8 cellular contexts compared by ENCODE assay signal in genomic region chr20:32585011-32585518, GRCh38. TPM values are rescaled to one million over a fixed set of nuclear protein-coding genes. Genes with fewer than 3 reads are reported as not detected.
A peak's percentile ranks its signal among the peaks of the same experiment; 100 is the strongest.
DNase-seq lines count a peak whose midpoint lies in the region; ATAC-seq, FAIRE-seq and TF ChIP-seq lines count a peak whose summit lies in the region.

NOL4L (minus strand) TSS chr20:32585333; CDS start chr20:32584890, 443 bp downstream.

- peak within 1 kb of the TSS; percentile 84 for H2AFZ ChIP-seq in mammary epithelial cell (ENCODE audit: low read depth, low read length)

- intact Hi-C loops in mammary epithelial cell (cut with micrococcal nuclease) = no loop called here
- intact Hi-C loops in spleen (cut with DNase I; ENCODE audit: low total_unique reads) = loop anchor here (10.0 kb wide), 1 partner anchor 50 kb away; no protein-coding TSS in a partner anchor

- peaks cover 25% of the 10 kb centered on the region for H3K4me1 Mint-ChIP-seq in T-helper 2 cell treated with Interferon-gamma antibody and Interleukin-4, amounts not matched to agents 5 μg/mL and 100 μg/mL, for 36 hours (ENCODE audit: low read depth)

- no peaks in the 10 kb centered on the region for H3K36me3 Mint-ChIP-seq in T-helper 2 cell treated with Interferon-gamma antibody and Interleukin-4, amounts not matched to agents 5 μg/mL and 100 μg/mL, for 36 hours (ENCODE audit: low read depth)

- H3K9ac ChIP-seq in mammary epithelial cell (ENCODE audit: insufficient read depth, low read length) = no peak within 1 kb of the TSS

- peak within 1 kb of the TSS; percentile 54 to 73 (median 55) for H3K4me3 ChIP-seq in mammary epithelial cell (replicated peaks in 1 of 3; ENCODE audit: insufficient read depth in 1 of 3, low read depth in 2 of 3, low read length in 3 of 3)
- peak within 1 kb of the TSS; percentile 69 to 94 (median 80) for H3K4me3 ChIP-seq in spleen

- no peak for TF ChIP-seq POLR2A in spleen (IDR thresholded peaks at IDR 0.05)

- H3K4me3 Mint-ChIP-seq in T-helper 2 cell treated with Interferon-gamma antibody and Interleukin-4, amounts not matched to agents 5 μg/mL and 100 μg/mL, for 36 hours = peak within 1 kb of the TSS; percentile 80

- peak; percentile 72 for FAIRE-seq in HTR-8/SVneo (lab: Jason Lieb, UNC)

- no CpG with 5 or more reads among the region's 72 CpGs for WGBS in mammary epithelial cell (ENCODE audit: low coverage, missing lambda C conversion rate)
- 0% methylated on average over 16 to 71 of the region's 72 CpGs for WGBS in spleen, 5 donors

- H3K27ac ChIP-seq in mammary epithelial cell (ENCODE audit: insufficient read depth, low read depth, low read length) (no peak within 1 kb of the TSS), spleen (peak within 1 kb of the TSS; percentile 57 to 89 (median 78))

- no TSS peak for BruUV-seq in mammary epithelial cell (replicated peaks; lab: Mats Ljungman, UMichigan)

- peak; percentile 20 for DNase-seq in CD1c-positive myeloid dendritic cell (ENCODE audit: extremely low spot score)
- no peak for DNase-seq in HTR-8/SVneo (ENCODE audit: insufficient read length, low spot score)
- DNase-seq in T-helper 2 cell treated with Interferon-gamma antibody and Interleukin-4, amounts not matched to agents 5 μg/mL and 100 μg/mL, for 36 hours (ENCODE audit: low spot score) = peak; percentile 38
- peak; percentile 33 for DNase-seq in mammary epithelial cell
- peak; percentile 48 for DNase-seq in iPS-NIHi7 (ENCODE audit: extremely low spot score)
- DNase-seq in spleen = peak; percentile 85

- peak within 1 kb of the TSS; percentile 76 for H3K27ac Mint-ChIP-seq in T-helper 2 cell treated with Interferon-gamma antibody and Interleukin-4, amounts not matched to agents 5 μg/mL and 100 μg/mL, for 36 hours

- ATAC-seq in GM21447 (IDR thresholded peaks at IDR 0.05; ENCODE audit: unreplicated experiment) (no peak), GM19328 (IDR thresholded peaks at IDR 0.05; ENCODE audit: unreplicated experiment) (no peak)

- H3K4me2 ChIP-seq in mammary epithelial cell (ENCODE audit: insufficient read depth, low read depth, low read length) = peak within 1 kb of the TSS; percentile 97

- dilution Hi-C loops in mammary epithelial cell (cut with HindIII; ENCODE audit: low sequenced_read_pairs) = no loop called here

- H3K9me3 ChIP-seq in mammary epithelial cell (replicated peaks; ENCODE audit: insufficient read depth, low read length) = no peaks in the 10 kb centered on the region
- H3K9me3 ChIP-seq in spleen = no peaks in the 10 kb centered on the region

- peaks cover 29% of the 10 kb centered on the region for H3K27me3 Mint-ChIP-seq in T-helper 2 cell treated with Interferon-gamma antibody and Interleukin-4, amounts not matched to agents 5 μg/mL and 100 μg/mL, for 36 hours (ENCODE audit: low read depth)

- CTCF ChIA-PET in mammary epithelial cell (lab: Charles Lee; ENCODE audit: low non-redundant PET) = no interaction called here

- TF ChIP-seq CTCF in mammary epithelial cell (conservative IDR thresholded peaks at IDR 0.05 in 1 of 2, IDR thresholded peaks at IDR 0.05 in 1 of 2; ENCODE audit: extremely low read depth in 1 of 2, insufficient read depth in 1 of 2, low read depth in 1 of 2, low read length in 2 of 2) (no peak), spleen (IDR thresholded peaks at IDR 0.05 in 8 of 11, conservative IDR thresholded peaks at IDR 0.05 in 3 of 11) (no peak)

- in situ Hi-C loops in mammary epithelial cell (cut with MboI; ENCODE audit: low sequenced_read_pairs in 2 of 2) = no loop called here

- H3K79me2 ChIP-seq in mammary epithelial cell (ENCODE audit: insufficient read depth, low read length) = no peaks in the 10 kb centered on the region

- H3K36me3 ChIP-seq in mammary epithelial cell (ENCODE audit: insufficient read depth, low read length) (no peaks in the 10 kb centered on the region), spleen (no peaks in the 10 kb centered on the region)

- no peaks in the 10 kb centered on the region for H3K9me3 Mint-ChIP-seq in T-helper 2 cell treated with Interferon-gamma antibody and Interleukin-4, amounts not matched to agents 5 μg/mL and 100 μg/mL, for 36 hours

- no peaks in the 10 kb centered on the region for H4K20me1 ChIP-seq in mammary epithelial cell (ENCODE audit: insufficient read depth, low read length)

- H3K4me1 ChIP-seq in mammary epithelial cell (ENCODE audit: insufficient read depth, low read length) (peaks cover 16% of the 10 kb centered on the region), spleen (peaks cover 24 to 74% (median 46%) of the 10 kb centered on the region in 6 donors)

- no peaks in the 10 kb centered on the region for H3K27me3 ChIP-seq in mammary epithelial cell (ENCODE audit: insufficient read depth, low read length)
- H3K27me3 ChIP-seq in spleen (replicated peaks in 1 of 7) = peaks cover 0 to 58% (median 6%) of the 10 kb centered on the region in 7 donors

RNA-seq across cellular contexts. Expression of gene NOL4L, which starts in this region (rescaled TPM):
- total RNA-seq in mammary epithelial cell = 10 to 100 TPM in 1 of 2 donors, 1 to 10 TPM in 1; 7.3 to 18.2 TPM
- 5.5 TPM for polyA plus RNA-seq in mammary epithelial cell
- 7.6 TPM for polyA minus RNA-seq in mammary epithelial cell
- 10 to 100 TPM; 25.3 to 45.4 (median 34.9) TPM for total RNA-seq in spleen
- 1 to 10 TPM; 3.4 to 8.4 (median 4.2) TPM for polyA plus RNA-seq in spleen
